ENCODE assay signal across 11 cellular contexts in the genomic region with DNA sequence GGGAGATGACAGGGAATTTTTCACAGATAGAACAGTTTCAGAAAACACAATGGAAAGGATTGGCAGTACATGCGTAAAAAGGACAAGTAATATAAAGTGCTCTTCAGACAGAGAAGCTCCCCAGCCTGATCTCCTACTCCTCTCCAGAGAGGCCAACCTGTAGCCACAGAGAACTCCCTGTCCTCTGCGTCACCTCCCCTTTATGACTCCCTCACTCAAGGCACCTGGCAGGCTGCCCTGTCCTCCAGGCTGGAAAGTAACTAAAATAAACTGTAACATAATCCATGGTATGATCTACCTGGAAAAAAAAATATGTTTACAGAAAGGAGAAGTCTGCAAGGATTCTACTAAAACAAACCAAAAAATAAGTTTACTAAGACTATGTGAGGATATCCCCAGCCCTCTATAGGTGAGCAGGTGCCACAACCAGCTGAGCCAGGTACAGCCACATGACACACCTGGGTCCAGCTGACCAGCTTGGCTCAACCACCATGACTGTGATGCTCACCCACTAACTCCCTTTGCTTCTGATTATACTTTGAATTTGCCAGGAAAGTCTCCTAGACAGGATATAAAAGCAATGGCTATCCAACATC. TPM values are rescaled to one million over a fixed set of nuclear protein-coding genes. Genes with fewer than 3 reads are reported as not detected.
A peak's percentile ranks its signal among the peaks of the same experiment; 100 is the strongest.
DNase-seq lines count a peak whose midpoint lies in the region; ATAC-seq and TF ChIP-seq lines count a peak whose summit lies in the region.
"Had no signal": no experiment of that assay in that cellular context is flagged by ENCODE, and none has a peak within 500 bp of the region (broad histone marks: within the 10 kb centered on the region; RNA-seq: fewer than 3 reads in every experiment).

No MANE protein-coding gene starts in this region.

- H3K27ac ChIP-seq in hepatocyte (peak overlapping the region; percentile 68), thyroid gland (peak overlapping the region; percentile 45 to 83 (median 64)), spleen (no peak overlapping the region), A673 (ENCODE audit: low read depth, low read length, poor library complexity, severe bottlenecking) (no peak overlapping the region)
- H3K27ac ChIP-seq: neutrophil had no signal

- DNase-seq in NCI-H146 (lab: John Stamatoyannopoulos, UW) (peak; percentile 33), NCI-H146 treated with DMSO at 0.1 percent for 48 hours (lab: John Stamatoyannopoulos, UW; ENCODE audit: unreplicated experiment) (no peak), SHP77 treated with DMSO at 0.1 percent for 48 hours (lab: John Stamatoyannopoulos, UW) (peak; percentile 27), hepatocyte (ENCODE audit: low spot score) (peak; percentile 68), thyroid gland (peak; percentile 92 to 95), spleen (no peak), A673 (ENCODE audit: low spot score) (no peak)
- DNase-seq: activated CD4-positive, CD25-positive, alpha-beta regulatory T cell; stimulated activated CD4-positive, alpha-beta T cell treated with anti-CD3 and anti-CD28 coated beads, Interleukin-2, amount 100 ng/mL, for 48 hours had no signal

- 54% methylated on average over 2 of the region's 2 CpGs for WGBS in hepatocyte (ENCODE audit: low lambda C conversion rate, missing lambda C conversion rate)
- WGBS in thyroid gland, 2 donors: 35 to 43% methylated on average over 2 of the region's 2 CpGs
- WGBS in spleen, 5 donors: 96 to 100% (median 98%) methylated on average over 2 of the region's 2 CpGs

- H3K4me3 ChIP-seq in hepatocyte (no peak overlapping the region), thyroid gland (replicated peaks in 1 of 3) (no peak overlapping the region), spleen (no peak overlapping the region), A673 (ENCODE audit: low read depth, low read length, poor library complexity, severe bottlenecking) (no peak overlapping the region)

- TF ChIP-seq CTCF in hepatocyte (IDR thresholded peaks at IDR 0.05; ENCODE audit: poor library complexity): peak; percentile 10
- peak in 3 of 6 experiments; percentile 33 to 39 (median 36) for TF ChIP-seq CTCF in thyroid gland (IDR thresholded peaks at IDR 0.05)
- no peak for TF ChIP-seq CTCF in spleen (IDR thresholded peaks at IDR 0.05 in 8 of 11, conservative IDR thresholded peaks at IDR 0.05 in 3 of 11)
- TF ChIP-seq CTCF in A673 (conservative IDR thresholded peaks at IDR 0.05; ENCODE audit: low read depth, low read length): no peak

- H3K27me3 ChIP-seq in hepatocyte: no peaks in the 10 kb centered on the region
- no peaks in the 10 kb centered on the region for H3K27me3 ChIP-seq in thyroid gland
- no peaks in the 10 kb centered on the region for H3K27me3 ChIP-seq in spleen (replicated peaks in 1 of 7)
- no peaks in the 10 kb centered on the region for H3K27me3 ChIP-seq in A673 (replicated peaks; ENCODE audit: insufficient read depth, low read depth, low read length, poor library complexity)
- H3K27me3 ChIP-seq: neutrophil had no signal

- no TSS peak for BruUV-seq in A673 (replicated peaks; lab: Mats Ljungman, UMichigan)

- CTCF ChIA-PET in A673 (lab: Charles Lee): no interaction called here

- no peaks in the 10 kb centered on the region for H3K9me2 ChIP-seq in hepatocyte (replicated peaks; ENCODE audit: insufficient read depth)

- no peaks in the 10 kb centered on the region for H3K36me3 ChIP-seq in hepatocyte (replicated peaks; ENCODE audit: insufficient read depth, low read depth)
- no peaks in the 10 kb centered on the region for H3K36me3 ChIP-seq in thyroid gland
- H3K36me3 ChIP-seq in spleen: peaks cover 0 to 31% (median 0%) of the 10 kb centered on the region in 6 donors
- no peaks in the 10 kb centered on the region for H3K36me3 ChIP-seq in A673 (ENCODE audit: insufficient read depth, low read length, poor library complexity, severe bottlenecking)

- ATAC-seq in GM18517 (IDR thresholded peaks at IDR 0.05; ENCODE audit: unreplicated experiment): no peak

- intact Hi-C loops in thyroid gland (cut with DNase I): no loop called here
- intact Hi-C loops in spleen (cut with DNase I; ENCODE audit: low total_unique reads): no loop called here
- intact Hi-C loops in A673 (cut with micrococcal nuclease; ENCODE audit: unreplicated experiment): no loop called here

- H3K4me2 ChIP-seq in hepatocyte: no peak overlapping the region

- H3K4me1 ChIP-seq in hepatocyte (ENCODE audit: insufficient read depth) (peaks cover 5% of the 10 kb centered on the region), thyroid gland (peaks cover 11 to 20% of the 10 kb centered on the region in 2 donors), spleen (no peaks in the 10 kb centered on the region), A673 (ENCODE audit: insufficient read depth, low read length, poor library complexity, severe bottlenecking) (no peaks in the 10 kb centered on the region)

- H3K79me2 ChIP-seq in hepatocyte: no peaks in the 10 kb centered on the region

- H3K9me3 ChIP-seq in hepatocyte (ENCODE audit: low read depth) (no peaks in the 10 kb centered on the region), thyroid gland (no peaks in the 10 kb centered on the region), spleen (peaks cover 0 to 13% (median 1%) of the 10 kb centered on the region in 8 donors), A673 (ENCODE audit: low read depth, low read length, poor library complexity, severe bottlenecking) (no peaks in the 10 kb centered on the region)
- H3K9me3 ChIP-seq: neutrophil had no signal

- POLR2A ChIA-PET in A673 (lab: Charles Lee; ENCODE audit: low non-redundant PET): no interaction called here

- H4K20me1 ChIP-seq in hepatocyte (ENCODE audit: insufficient read depth, poor library complexity, severe bottlenecking): no peaks in the 10 kb centered on the region

- no peak overlapping the region for H2AFZ ChIP-seq in hepatocyte

- TF ChIP-seq POLR2A in thyroid gland (IDR thresholded peaks at IDR 0.05) (peak in 1 of 2 donors; percentile 47), spleen (IDR thresholded peaks at IDR 0.05) (no peak)

RNA-seq across cellular contexts. Expression of gene MBOAT1, which starts 29.2 kb away (rescaled TPM):
- total RNA-seq in hepatocyte (7.1 and 10.4 TPM in 2 replicates), thyroid gland (10 to 100 TPM in 3 of 4 donors, 1 to 10 TPM in 1; 9.6 to 24.3 (median 12.6) TPM), spleen (10 to 100 TPM in 6 of 7 donors, 1 to 10 TPM in 1; 9.1 to 14.9 (median 12.6) TPM), A673 (2021) (6.3 and 8.2 TPM in 2 replicates)
- polyA plus RNA-seq in hepatocyte (0.74 and 3.8 TPM in 2 replicates), spleen (1 to 10 TPM; 1.0 to 1.8 (median 1.1) TPM)

Comparison
In these comparisons a context has a peak if more than half of its experiments do, and no peak if none do; other contexts are left out.
1. DNase-seq: peak in NCI-H146 (single experiment), SHP77 treated with DMSO at 0.1 percent for 48 hours (single experiment), hepatocyte (single experiment) and thyroid gland (2 of 2); none in NCI-H146 treated with DMSO at 0.1 percent for 48 hours (single experiment), spleen (single experiment) and A673 (single experiment).
2. H3K27ac ChIP-seq: peak in hepatocyte (single experiment) and thyroid gland (3 of 3); none in spleen (0 of 8) and A673 (single experiment).